Comparison of ENCODE assay signal across 1 cellular context in the genomic region with DNA sequence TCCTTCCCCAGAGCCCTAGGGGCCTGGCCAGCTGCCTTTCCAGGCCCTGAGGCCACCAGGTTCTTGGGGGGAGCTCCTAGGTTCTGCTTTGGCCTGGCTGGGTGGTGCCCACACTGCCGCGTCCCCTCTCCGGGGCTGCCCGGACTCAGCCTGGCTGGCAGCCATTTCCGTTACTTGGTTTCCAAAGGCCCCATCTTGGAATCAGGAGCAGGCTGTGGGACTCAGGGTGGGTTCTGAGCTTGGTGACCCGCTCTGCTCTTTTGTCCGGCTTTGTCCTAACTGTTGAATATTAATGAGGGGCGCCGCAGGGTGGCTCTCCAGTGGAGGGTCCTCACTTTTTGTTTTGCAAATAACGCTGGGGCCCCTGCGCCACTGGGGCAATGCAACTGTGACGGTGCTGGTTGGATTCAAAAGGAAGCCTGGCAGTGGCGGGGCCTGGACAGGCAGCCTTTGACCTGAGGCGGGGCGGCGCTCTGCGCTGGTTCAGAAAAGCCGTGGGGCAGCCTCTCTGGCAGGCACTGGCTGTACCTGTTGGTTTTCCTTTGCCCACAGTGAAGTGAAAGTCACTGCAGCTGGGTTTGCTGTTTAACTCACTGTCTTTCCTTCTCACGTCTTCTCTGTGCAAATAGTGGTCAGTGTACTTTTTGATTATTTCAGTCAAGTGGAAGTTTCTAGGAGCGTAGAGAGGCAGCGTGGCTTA.
TF ChIP-seq lines count a peak whose summit lies in the region.

No MANE protein-coding gene starts in this region.

TF ChIP-seq in HepG2, 621 proteins besides CTCF, POLR2A, EP300 and RAD21 (continued from another document and continues in another):
- 0 out of 2 replicates have a peak, but pooled peaks have one; percentile 29 for TF ChIP-seq ZNF644 (CRISPR knock-in tag; IDR thresholded peaks at IDR 0.05; ENCODE audit: low read depth)
- TF ChIP-seq, protein P1, sequence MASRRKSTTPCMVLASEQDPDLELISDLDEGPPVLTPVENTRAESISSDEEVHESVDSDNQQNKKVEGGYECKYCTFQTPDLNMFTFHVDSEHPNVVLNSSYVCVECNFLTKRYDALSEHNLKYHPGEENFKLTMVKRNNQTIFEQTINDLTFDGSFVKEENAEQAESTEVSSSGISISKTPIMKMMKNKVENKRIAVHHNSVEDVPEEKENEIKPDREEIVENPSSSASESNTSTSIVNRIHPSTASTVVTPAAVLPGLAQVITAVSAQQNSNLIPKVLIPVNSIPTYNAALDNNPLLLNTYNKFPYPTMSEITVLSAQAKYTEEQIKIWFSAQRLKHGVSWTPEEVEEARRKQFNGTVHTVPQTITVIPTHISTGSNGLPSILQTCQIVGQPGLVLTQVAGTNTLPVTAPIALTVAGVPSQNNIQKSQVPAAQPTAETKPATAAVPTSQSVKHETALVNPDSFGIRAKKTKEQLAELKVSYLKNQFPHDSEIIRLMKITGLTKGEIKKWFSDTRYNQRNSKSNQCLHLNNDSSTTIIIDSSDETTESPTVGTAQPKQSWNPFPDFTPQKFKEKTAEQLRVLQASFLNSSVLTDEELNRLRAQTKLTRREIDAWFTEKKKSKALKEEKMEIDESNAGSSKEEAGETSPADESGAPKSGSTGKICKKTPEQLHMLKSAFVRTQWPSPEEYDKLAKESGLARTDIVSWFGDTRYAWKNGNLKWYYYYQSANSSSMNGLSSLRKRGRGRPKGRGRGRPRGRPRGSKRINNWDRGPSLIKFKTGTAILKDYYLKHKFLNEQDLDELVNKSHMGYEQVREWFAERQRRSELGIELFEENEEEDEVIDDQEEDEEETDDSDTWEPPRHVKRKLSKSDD (CRISPR knock-in tag; IDR thresholded peaks at IDR 0.05; ENCODE audit: low read depth): peak; percentile 83; the same call in 1 of the 2 replicates
- peak; percentile 35; the same call in 1 of the 2 replicates for TF ChIP-seq RARA (CRISPR knock-in tag; IDR thresholded peaks at IDR 0.05)
- TF ChIP-seq ZBTB20 (CRISPR knock-in tag; IDR thresholded peaks at IDR 0.05; ENCODE audit: borderline replicate concordance, low read depth): 0 out of 2 replicates have a peak, but pooled peaks have one; percentile 67
- TF ChIP-seq, protein P2, sequence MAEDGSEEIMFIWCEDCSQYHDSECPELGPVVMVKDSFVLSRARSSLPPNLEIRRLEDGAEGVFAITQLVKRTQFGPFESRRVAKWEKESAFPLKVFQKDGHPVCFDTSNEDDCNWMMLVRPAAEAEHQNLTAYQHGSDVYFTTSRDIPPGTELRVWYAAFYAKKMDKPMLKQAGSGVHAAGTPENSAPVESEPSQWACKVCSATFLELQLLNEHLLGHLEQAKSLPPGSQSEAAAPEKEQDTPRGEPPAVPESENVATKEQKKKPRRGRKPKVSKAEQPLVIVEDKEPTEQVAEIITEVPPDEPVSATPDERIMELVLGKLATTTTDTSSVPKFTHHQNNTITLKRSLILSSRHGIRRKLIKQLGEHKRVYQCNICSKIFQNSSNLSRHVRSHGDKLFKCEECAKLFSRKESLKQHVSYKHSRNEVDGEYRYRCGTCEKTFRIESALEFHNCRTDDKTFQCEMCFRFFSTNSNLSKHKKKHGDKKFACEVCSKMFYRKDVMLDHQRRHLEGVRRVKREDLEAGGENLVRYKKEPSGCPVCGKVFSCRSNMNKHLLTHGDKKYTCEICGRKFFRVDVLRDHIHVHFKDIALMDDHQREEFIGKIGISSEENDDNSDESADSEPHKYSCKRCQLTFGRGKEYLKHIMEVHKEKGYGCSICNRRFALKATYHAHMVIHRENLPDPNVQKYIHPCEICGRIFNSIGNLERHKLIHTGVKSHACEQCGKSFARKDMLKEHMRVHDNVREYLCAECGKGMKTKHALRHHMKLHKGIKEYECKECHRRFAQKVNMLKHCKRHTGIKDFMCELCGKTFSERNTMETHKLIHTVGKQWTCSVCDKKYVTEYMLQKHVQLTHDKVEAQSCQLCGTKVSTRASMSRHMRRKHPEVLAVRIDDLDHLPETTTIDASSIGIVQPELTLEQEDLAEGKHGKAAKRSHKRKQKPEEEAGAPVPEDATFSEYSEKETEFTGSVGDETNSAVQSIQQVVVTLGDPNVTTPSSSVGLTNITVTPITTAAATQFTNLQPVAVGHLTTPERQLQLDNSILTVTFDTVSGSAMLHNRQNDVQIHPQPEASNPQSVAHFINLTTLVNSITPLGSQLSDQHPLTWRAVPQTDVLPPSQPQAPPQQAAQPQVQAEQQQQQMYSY (CRISPR knock-in tag; IDR thresholded peaks at IDR 0.05): peak; percentile 76; the same call in 1 of the 2 replicates
- peak; percentile 39; the same call in 1 of the 2 replicates for TF ChIP-seq MED1 (CRISPR knock-in tag; IDR thresholded peaks at IDR 0.05)
- TF ChIP-seq ZBTB38 (CRISPR knock-in tag; IDR thresholded peaks at IDR 0.05): peak; percentile 8; the same call in 1 of the 2 replicates
- TF ChIP-seq STAG1 (CRISPR knock-in tag; IDR thresholded peaks at IDR 0.05): peak; percentile 29; the same call in 1 of the 2 replicates
- no peak for TF ChIP-seq CREB3 (CRISPR knock-in tag; IDR thresholded peaks at IDR 0.05)
- TF ChIP-seq RBAK (CRISPR knock-in tag; IDR thresholded peaks at IDR 0.05): 0 out of 2 replicates have a peak, but pooled peaks have one; percentile 36
- TF ChIP-seq ZSCAN5A (CRISPR knock-in tag; IDR thresholded peaks at IDR 0.05; ENCODE audit: borderline replicate concordance): no peak
- TF ChIP-seq HOXA3 (CRISPR knock-in tag; IDR thresholded peaks at IDR 0.05): peak; percentile 82
- TF ChIP-seq ZNF768 (CRISPR knock-in tag; IDR thresholded peaks at IDR 0.05): peak; percentile 81; the same call in 1 of the 2 replicates
- TF ChIP-seq, protein P3, sequence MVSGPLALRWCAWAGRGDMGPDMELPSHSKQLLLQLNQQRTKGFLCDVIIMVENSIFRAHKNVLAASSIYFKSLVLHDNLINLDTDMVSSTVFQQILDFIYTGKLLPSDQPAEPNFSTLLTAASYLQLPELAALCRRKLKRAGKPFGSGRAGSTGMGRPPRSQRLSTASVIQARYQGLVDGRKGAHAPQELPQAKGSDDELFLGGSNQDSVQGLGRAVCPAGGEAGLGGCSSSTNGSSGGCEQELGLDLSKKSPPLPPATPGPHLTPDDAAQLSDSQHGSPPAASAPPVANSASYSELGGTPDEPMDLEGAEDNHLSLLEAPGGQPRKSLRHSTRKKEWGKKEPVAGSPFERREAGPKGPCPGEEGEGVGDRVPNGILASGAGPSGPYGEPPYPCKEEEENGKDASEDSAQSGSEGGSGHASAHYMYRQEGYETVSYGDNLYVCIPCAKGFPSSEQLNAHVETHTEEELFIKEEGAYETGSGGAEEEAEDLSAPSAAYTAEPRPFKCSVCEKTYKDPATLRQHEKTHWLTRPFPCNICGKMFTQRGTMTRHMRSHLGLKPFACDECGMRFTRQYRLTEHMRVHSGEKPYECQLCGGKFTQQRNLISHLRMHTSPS (CRISPR knock-in tag; IDR thresholded peaks at IDR 0.05; ENCODE audit: low read depth): no peak
- no peak for TF ChIP-seq CEBPZ (IDR thresholded peaks at IDR 0.05; ENCODE audit: low read length)
- TF ChIP-seq FOSL1 (CRISPR knock-in tag; IDR thresholded peaks at IDR 0.05; ENCODE audit: borderline replicate concordance): no peak
- 0 out of 2 replicates have a peak, but pooled peaks have one; percentile 14 for TF ChIP-seq SIN3A (IDR thresholded peaks at IDR 0.05; ENCODE audit: borderline replicate concordance, low read depth, low read length)
- 0 out of 2 replicates have a peak, but pooled peaks have one; percentile 5 for TF ChIP-seq TBX2 (CRISPR knock-in tag; IDR thresholded peaks at IDR 0.05; ENCODE audit: borderline replicate concordance)
- TF ChIP-seq, protein P4, sequence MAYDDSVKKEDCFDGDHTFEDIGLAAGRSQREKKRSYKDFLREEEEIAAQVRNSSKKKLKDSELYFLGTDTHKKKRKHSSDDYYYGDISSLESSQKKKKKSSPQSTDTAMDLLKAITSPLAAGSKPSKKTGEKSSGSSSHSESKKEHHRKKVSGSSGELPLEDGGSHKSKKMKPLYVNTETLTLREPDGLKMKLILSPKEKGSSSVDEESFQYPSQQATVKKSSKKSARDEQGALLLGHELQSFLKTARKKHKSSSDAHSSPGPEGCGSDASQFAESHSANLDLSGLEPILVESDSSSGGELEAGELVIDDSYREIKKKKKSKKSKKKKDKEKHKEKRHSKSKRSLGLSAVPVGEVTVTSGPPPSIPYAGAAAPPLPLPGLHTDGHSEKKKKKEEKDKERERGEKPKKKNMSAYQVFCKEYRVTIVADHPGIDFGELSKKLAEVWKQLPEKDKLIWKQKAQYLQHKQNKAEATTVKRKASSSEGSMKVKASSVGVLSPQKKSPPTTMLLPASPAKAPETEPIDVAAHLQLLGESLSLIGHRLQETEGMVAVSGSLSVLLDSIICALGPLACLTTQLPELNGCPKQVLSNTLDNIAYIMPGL (CRISPR knock-in tag; IDR thresholded peaks at IDR 0.05; ENCODE audit: borderline replicate concordance in 1 of 2, low read depth in 1 of 2): peak in 1 of 2 experiments; percentile 48; a peak in 1 of 4 replicates
- TF ChIP-seq U2AF1 (optimal IDR thresholded peaks at IDR 0.05; ENCODE audit: low read depth, low read length): peak; percentile 39
- TF ChIP-seq, protein P5, sequence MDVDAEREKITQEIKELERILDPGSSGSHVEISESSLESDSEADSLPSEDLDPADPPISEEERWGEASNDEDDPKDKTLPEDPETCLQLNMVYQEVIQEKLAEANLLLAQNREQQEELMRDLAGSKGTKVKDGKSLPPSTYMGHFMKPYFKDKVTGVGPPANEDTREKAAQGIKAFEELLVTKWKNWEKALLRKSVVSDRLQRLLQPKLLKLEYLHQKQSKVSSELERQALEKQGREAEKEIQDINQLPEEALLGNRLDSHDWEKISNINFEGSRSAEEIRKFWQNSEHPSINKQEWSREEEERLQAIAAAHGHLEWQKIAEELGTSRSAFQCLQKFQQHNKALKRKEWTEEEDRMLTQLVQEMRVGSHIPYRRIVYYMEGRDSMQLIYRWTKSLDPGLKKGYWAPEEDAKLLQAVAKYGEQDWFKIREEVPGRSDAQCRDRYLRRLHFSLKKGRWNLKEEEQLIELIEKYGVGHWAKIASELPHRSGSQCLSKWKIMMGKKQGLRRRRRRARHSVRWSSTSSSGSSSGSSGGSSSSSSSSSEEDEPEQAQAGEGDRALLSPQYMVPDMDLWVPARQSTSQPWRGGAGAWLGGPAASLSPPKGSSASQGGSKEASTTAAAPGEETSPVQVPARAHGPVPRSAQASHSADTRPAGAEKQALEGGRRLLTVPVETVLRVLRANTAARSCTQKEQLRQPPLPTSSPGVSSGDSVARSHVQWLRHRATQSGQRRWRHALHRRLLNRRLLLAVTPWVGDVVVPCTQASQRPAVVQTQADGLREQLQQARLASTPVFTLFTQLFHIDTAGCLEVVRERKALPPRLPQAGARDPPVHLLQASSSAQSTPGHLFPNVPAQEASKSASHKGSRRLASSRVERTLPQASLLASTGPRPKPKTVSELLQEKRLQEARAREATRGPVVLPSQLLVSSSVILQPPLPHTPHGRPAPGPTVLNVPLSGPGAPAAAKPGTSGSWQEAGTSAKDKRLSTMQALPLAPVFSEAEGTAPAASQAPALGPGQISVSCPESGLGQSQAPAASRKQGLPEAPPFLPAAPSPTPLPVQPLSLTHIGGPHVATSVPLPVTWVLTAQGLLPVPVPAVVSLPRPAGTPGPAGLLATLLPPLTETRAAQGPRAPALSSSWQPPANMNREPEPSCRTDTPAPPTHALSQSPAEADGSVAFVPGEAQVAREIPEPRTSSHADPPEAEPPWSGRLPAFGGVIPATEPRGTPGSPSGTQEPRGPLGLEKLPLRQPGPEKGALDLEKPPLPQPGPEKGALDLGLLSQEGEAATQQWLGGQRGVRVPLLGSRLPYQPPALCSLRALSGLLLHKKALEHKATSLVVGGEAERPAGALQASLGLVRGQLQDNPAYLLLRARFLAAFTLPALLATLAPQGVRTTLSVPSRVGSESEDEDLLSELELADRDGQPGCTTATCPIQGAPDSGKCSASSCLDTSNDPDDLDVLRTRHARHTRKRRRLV (CRISPR knock-in tag; IDR thresholded peaks at IDR 0.05): 0 out of 2 replicates have a peak, but pooled peaks have one; percentile 68
- TF ChIP-seq, protein P6, sequence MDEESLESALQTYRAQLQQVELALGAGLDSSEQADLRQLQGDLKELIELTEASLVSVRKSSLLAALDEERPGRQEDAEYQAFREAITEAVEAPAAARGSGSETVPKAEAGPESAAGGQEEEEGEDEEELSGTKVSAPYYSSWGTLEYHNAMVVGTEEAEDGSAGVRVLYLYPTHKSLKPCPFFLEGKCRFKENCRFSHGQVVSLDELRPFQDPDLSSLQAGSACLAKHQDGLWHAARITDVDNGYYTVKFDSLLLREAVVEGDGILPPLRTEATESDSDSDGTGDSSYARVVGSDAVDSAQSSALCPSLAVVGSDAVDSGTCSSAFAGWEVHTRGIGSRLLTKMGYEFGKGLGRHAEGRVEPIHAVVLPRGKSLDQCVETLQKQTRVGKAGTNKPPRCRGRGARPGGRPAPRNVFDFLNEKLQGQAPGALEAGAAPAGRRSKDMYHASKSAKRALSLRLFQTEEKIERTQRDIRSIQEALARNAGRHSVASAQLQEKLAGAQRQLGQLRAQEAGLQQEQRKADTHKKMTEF (CRISPR knock-in tag; IDR thresholded peaks at IDR 0.05): 0 out of 2 replicates have a peak, but pooled peaks have one; percentile 35
